15 cellular contexts compared by ENCODE assay signal in the genomic region with DNA sequence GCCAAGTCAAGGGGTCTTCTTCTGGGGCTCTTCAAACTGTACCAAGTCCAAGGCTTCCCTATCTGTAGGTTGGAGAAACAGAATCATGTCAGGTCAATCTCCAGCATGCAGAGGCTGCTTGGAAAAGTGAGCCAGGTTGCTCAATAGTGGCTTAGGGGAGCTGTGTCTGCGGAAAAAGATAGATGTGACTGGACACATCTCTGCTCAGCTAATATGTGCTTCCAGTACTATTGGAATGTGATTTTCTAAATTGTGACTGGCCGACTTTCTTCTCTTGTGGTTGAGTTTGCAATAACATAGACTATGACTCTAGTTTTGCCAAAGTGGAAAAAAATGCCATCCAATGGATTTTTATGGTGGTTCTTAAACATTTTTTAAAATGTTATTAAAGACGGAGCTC.
"Had no signal": no experiment of that assay in that cellular context is flagged by ENCODE, and none has a peak within 500 bp of the region (broad histone marks: within the 10 kb centered on the region; RNA-seq: fewer than 3 reads in every experiment).

No MANE protein-coding gene starts in this region.

- ATAC-seq: left colon, lower lobe of right lung had no signal

- H3K9me3 ChIP-seq: lower lobe of right lung, right atrium auricular region, suprapubic skin, transverse colon, uterus had no signal

- H3K4me3 ChIP-seq: cardiac muscle cell, lower lobe of right lung, right atrium auricular region, suprapubic skin, transverse colon, uterus had no signal

- H3K36me3 ChIP-seq: cardiac muscle cell, lower lobe of right lung, right atrium auricular region, suprapubic skin, transverse colon, uterus had no signal

- H3K4me1 ChIP-seq: lower lobe of right lung, uterus had no signal

- DNase-seq: activated CD4-positive, alpha-beta T cell treated with anti-CD3 and anti-CD28 coated beads, Interleukin-2, amount 10 ng/mL, durations not matched to agents 24 days and 14 days; activated CD8-positive, alpha-beta memory T cell treated with anti-CD3 and anti-CD28 coated beads, Interleukin-2, amount 50 U/mL, for 48 hours; activated effector memory CD4-positive, alpha-beta T cell treated with Interleukin-2 at 50 U/mL for 16 hours; activated naive CD4-positive, alpha-beta T cell treated with anti-CD3 and anti-CD28 coated beads, Interleukin-2, amount 50 U/mL, for 16 hours; activated T-cell treated with anti-CD3 and anti-CD28 coated beads, Interleukin-2, amount 50 U/mL, for 48 hours; islet precursor cell; left colon; lower lobe of right lung; T-helper 1 cell; T1000; transverse colon; uterus had no signal

- H3K27ac ChIP-seq: cardiac muscle cell, lower lobe of right lung, right atrium auricular region, suprapubic skin, transverse colon, uterus had no signal

- H3K27me3 ChIP-seq: cardiac muscle cell, right atrium auricular region, transverse colon, uterus had no signal
